1 cellular context compared by ENCODE assay signal in genomic region chr13:59319276-59319675, GRCh38.
TF ChIP-seq lines count a peak whose summit lies in the region.

No MANE protein-coding gene starts in this region.

TF ChIP-seq in K562, 482 proteins besides CTCF, POLR2A, EP300 and RAD21 (continued from another document):
- TF ChIP-seq, protein P1, sequence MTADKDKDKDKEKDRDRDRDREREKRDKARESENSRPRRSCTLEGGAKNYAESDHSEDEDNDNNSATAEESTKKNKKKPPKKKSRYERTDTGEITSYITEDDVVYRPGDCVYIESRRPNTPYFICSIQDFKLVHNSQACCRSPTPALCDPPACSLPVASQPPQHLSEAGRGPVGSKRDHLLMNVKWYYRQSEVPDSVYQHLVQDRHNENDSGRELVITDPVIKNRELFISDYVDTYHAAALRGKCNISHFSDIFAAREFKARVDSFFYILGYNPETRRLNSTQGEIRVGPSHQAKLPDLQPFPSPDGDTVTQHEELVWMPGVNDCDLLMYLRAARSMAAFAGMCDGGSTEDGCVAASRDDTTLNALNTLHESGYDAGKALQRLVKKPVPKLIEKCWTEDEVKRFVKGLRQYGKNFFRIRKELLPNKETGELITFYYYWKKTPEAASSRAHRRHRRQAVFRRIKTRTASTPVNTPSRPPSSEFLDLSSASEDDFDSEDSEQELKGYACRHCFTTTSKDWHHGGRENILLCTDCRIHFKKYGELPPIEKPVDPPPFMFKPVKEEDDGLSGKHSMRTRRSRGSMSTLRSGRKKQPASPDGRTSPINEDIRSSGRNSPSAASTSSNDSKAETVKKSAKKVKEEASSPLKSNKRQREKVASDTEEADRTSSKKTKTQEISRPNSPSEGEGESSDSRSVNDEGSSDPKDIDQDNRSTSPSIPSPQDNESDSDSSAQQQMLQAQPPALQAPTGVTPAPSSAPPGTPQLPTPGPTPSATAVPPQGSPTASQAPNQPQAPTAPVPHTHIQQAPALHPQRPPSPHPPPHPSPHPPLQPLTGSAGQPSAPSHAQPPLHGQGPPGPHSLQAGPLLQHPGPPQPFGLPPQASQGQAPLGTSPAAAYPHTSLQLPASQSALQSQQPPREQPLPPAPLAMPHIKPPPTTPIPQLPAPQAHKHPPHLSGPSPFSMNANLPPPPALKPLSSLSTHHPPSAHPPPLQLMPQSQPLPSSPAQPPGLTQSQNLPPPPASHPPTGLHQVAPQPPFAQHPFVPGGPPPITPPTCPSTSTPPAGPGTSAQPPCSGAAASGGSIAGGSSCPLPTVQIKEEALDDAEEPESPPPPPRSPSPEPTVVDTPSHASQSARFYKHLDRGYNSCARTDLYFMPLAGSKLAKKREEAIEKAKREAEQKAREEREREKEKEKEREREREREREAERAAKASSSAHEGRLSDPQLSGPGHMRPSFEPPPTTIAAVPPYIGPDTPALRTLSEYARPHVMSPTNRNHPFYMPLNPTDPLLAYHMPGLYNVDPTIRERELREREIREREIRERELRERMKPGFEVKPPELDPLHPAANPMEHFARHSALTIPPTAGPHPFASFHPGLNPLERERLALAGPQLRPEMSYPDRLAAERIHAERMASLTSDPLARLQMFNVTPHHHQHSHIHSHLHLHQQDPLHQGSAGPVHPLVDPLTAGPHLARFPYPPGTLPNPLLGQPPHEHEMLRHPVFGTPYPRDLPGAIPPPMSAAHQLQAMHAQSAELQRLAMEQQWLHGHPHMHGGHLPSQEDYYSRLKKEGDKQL (CRISPR knock-in tag; IDR thresholded peaks at IDR 0.05; ENCODE audit: borderline replicate concordance): no peak
- no peak for TF ChIP-seq POLR2AphosphoS2 (IDR thresholded peaks at IDR 0.05; ENCODE audit: low read length)
